Comparison of ENCODE assay signal across 12 cellular contexts in the genomic region with DNA sequence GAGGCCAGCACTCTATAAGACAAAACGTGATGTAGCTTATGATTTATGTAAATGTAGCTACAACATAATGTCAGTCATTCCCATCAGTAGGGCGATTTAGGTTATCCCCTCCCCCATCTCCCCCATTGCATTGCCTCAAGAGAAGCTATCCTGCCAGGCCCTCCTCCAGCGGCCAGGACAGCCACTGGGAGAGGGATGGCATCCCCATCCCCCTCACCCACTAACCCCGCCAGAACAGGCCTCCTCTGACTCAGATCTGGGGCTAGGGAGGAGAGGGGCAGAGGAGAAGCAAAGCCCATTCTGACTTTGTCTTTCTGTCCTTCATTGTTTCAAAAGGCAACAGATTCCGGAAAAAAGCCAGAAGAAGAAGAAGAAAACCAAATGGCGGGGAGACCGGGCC. TPM values are rescaled to one million over a fixed set of nuclear protein-coding genes. Genes with fewer than 3 reads are reported as not detected.
DNase-seq lines count a peak whose midpoint lies in the region; ATAC-seq lines count a peak whose summit lies in the region.
"Had no signal": no experiment of that assay in that cellular context is flagged by ENCODE, and none has a peak within 500 bp of the region (broad histone marks: within the 10 kb centered on the region; RNA-seq: fewer than 3 reads in every experiment).

No MANE protein-coding gene starts in this region.

- WGBS in mesodermal cell (ENCODE audit: insufficient coverage in 2 of 2), 2 experiments = 82 to 97% methylated on average over 2 to 3 of the region's 7 CpGs

- H3K27ac ChIP-seq in cingulate gyrus (ENCODE audit: low read depth, low read length) (peak overlapping the region; percentile 24), mesodermal cell (ENCODE audit: low read depth, low read length, severe bottlenecking) (peak overlapping the region; percentile 5)
- H3K27ac ChIP-seq: BLaER1 treated with 17β-estradiol and CSF1 and Interleukin-3, amounts not matched to agents 10 nM and 100 nM; HL-60 had no signal

- H3K4me3 Mint-ChIP-seq in stimulated activated naive CD8-positive, alpha-beta T cell treated with anti-CD3 and anti-CD28 coated beads, Interleukin-15, amount 100 ng/mL, for 72 hours = no peak overlapping the region
- H3K4me3 Mint-ChIP-seq: CD4-positive, CD25-positive, alpha-beta regulatory T cell had no signal

- DNase-seq in stimulated activated naive CD8-positive, alpha-beta T cell treated with anti-CD3 and anti-CD28 coated beads, Interleukin-15, amount 100 ng/mL, for 72 hours = no peak
- DNase-seq in stimulated activated naive CD8-positive, alpha-beta T cell treated with anti-CD3 and anti-CD28 coated beads, Interleukin-15, Interleukin-2, amounts not matched to agents 100 U/mL and 50 U/mL, for 24 hours = no peak
- no peak for DNase-seq in DMS153 treated with DMSO at 0.1 percent for 48 hours (lab: John Stamatoyannopoulos, UW; ENCODE audit: unreplicated experiment)
- DNase-seq: ACHN; CD4-positive, CD25-positive, alpha-beta regulatory T cell had no signal

- no peaks in the 10 kb centered on the region for H3K4me1 Mint-ChIP-seq in stimulated activated naive CD8-positive, alpha-beta T cell treated with anti-CD3 and anti-CD28 coated beads, Interleukin-15, amount 100 ng/mL, for 72 hours
- H3K4me1 Mint-ChIP-seq: CD4-positive, CD25-positive, alpha-beta regulatory T cell had no signal

- no peaks in the 10 kb centered on the region for H3K9me3 Mint-ChIP-seq in stimulated activated naive CD8-positive, alpha-beta T cell treated with anti-CD3 and anti-CD28 coated beads, Interleukin-15, amount 100 ng/mL, for 72 hours

- H3K27me3 Mint-ChIP-seq in stimulated activated naive CD8-positive, alpha-beta T cell treated with anti-CD3 and anti-CD28 coated beads, Interleukin-15, amount 100 ng/mL, for 72 hours = peaks cover 15% of the 10 kb centered on the region
- H3K27me3 Mint-ChIP-seq: CD4-positive, CD25-positive, alpha-beta regulatory T cell had no signal

- no peak overlapping the region for H3K4me3 ChIP-seq in mesodermal cell (ENCODE audit: extremely low read depth, insufficient read depth, low read length, poor library complexity, severe bottlenecking)
- H3K4me3 ChIP-seq: BLaER1 treated with 17β-estradiol and CSF1 and Interleukin-3, amounts not matched to agents 10 nM and 100 nM had no signal

- peak overlapping the region; percentile 44 to 69 for H3K27ac Mint-ChIP-seq in stimulated activated naive CD8-positive, alpha-beta T cell treated with anti-CD3 and anti-CD28 coated beads, Interleukin-15, amount 100 ng/mL, for 72 hours
- H3K27ac Mint-ChIP-seq: CD4-positive, CD25-positive, alpha-beta regulatory T cell had no signal

- no peaks in the 10 kb centered on the region for H3K9me3 ChIP-seq in mesodermal cell (ENCODE audit: control insufficient read depth, low read length)
- H3K9me3 ChIP-seq: BLaER1 treated with 17β-estradiol and CSF1 and Interleukin-3, amounts not matched to agents 10 nM and 100 nM had no signal

- ATAC-seq in stimulated activated naive CD8-positive, alpha-beta T cell treated with anti-CD3 and anti-CD28 coated beads, Interleukin-15, amount 100 ng/mL, for 72 hours = no peak
- ATAC-seq in stimulated activated naive CD8-positive, alpha-beta T cell treated with anti-CD3 and anti-CD28 coated beads, Interleukin-15, Interleukin-2, amounts not matched to agents 100 U/mL and 50 U/mL, for 24 hours = no peak
- ATAC-seq in GM19324 (IDR thresholded peaks at IDR 0.05; ENCODE audit: low FRiP score, unreplicated experiment) (no peak), HG02885 (IDR thresholded peaks at IDR 0.05; ENCODE audit: poor library complexity, unreplicated experiment) (no peak)
- ATAC-seq: HCT116 had no signal

- H3K36me3 ChIP-seq in mesodermal cell (ENCODE audit: control insufficient read depth, insufficient read depth, low read length) = peaks cover 35% of the 10 kb centered on the region

- H3K4me1 ChIP-seq in mesodermal cell (ENCODE audit: control insufficient read depth, insufficient read depth, low read length, poor library complexity, severe bottlenecking) = peaks cover 7% of the 10 kb centered on the region

RNA-seq across cellular contexts. Expression of a gene that starts 32.6 kb away (rescaled TPM):
- 2.6 TPM for polyA plus RNA-seq in mesodermal cell (2013, experiment 1 of 2)
- polyA plus RNA-seq in mesodermal cell (2013, experiment 2 of 2) = 1.9 TPM

RNA-seq across cellular contexts. Expression of a gene that starts 53.5 kb away (rescaled TPM):
- 26.5 TPM for polyA plus RNA-seq in mesodermal cell (2013, experiment 1 of 2)
- 23.0 TPM for polyA plus RNA-seq in mesodermal cell (2013, experiment 2 of 2)
- polyA plus RNA-seq: CD4-positive, CD25-positive, alpha-beta regulatory T cell had no signal
